Comparison of ENCODE assay signal across 26 cellular contexts in the genomic region with DNA sequence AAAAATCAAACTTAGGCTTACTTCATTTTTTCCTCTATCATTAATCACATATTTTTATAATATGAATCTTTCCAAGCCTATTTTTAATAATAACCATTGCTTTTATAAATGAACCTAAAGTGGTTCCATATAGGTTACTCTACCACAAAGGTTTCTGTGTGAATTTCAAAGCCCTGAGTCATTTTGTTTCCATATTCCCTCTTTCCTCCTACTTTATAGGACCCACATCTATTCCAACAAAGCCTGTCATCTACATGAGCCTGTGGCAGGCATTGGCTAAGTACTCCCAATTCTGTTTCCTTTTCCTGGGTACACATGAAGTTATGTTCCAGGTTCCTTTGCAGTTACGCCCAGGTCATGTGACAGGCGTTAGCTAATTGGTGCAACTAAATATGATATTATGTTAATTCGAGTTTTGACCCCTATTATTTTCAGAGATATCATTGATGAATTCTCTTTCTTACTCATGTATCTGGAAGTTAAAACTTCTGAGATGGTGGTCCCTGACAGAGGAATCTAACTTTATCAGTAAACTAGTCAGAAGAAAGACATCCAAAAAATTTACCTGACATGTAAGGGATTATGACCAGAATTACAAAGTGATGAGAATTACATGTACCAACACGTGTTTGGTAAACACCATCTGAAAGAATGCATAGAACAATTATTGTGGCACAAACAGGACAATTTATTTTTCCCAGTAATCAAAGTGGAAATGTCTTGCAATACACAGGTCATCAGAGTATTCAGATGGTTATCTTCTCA.
"Had no signal": no experiment of that assay in that cellular context is flagged by ENCODE, and none has a peak within 500 bp of the region (broad histone marks: within the 10 kb centered on the region; RNA-seq: fewer than 3 reads in every experiment).

No MANE protein-coding gene starts in this region.

- DNase-seq: effector CD8-positive, alpha-beta T cell; endodermal cell; foreskin melanocyte; glutamatergic neuron; heart right ventricle; hippocampal formation; left cardiac atrium; left lung; mammary epithelial cell; mesendoderm; naive thymus-derived CD8-positive, alpha-beta T cell; nephron progenitor cell; nucleus accumbens; sigmoid colon; stimulated activated CD4-positive, alpha-beta T cell treated with anti-CD3 and anti-CD28 coated beads, Interleukin-2, amount 100 ng/mL, for 24 hours; stimulated activated CD4-positive, alpha-beta T cell treated with anti-CD3 and anti-CD28 coated beads, Interleukin-4, amount 100 ng/mL, for 24 hours; stimulated activated naive CD8-positive, alpha-beta T cell treated with anti-CD3 and anti-CD28 coated beads, Interleukin-15, Interleukin-2, amounts not matched to agents 100 U/mL and 50 U/mL, for 24 hours; substantia nigra; transverse colon had no signal

- H3K9me3 ChIP-seq: esophagus muscularis mucosa, prostate gland, right atrium auricular region, sigmoid colon, thoracic aorta, transverse colon, vagina had no signal

- H3K4me3 ChIP-seq: esophagus muscularis mucosa, heart right ventricle, left lung, prostate gland, right atrium auricular region, sigmoid colon, thoracic aorta, transverse colon, vagina had no signal

- H3K36me3 ChIP-seq: esophagus muscularis mucosa, heart right ventricle, left lung, prostate gland, right atrium auricular region, sigmoid colon, thoracic aorta, transverse colon, vagina had no signal

- ATAC-seq: heart right ventricle; left cardiac atrium; left lung; naive thymus-derived CD8-positive, alpha-beta T cell; stimulated activated memory B cell treated with anti-CD40 and anti-IgM and Interleukin-4, amounts not matched to agents 10 μg/mL and 1 μg/mL and 100 μg/mL, for 72 hours; stimulated activated naive CD8-positive, alpha-beta T cell treated with anti-CD3 and anti-CD28 coated beads, Interleukin-15, Interleukin-2, amounts not matched to agents 100 U/mL and 50 U/mL, for 24 hours had no signal

- FAIRE-seq: islet of Langerhans had no signal

- H3K4me1 ChIP-seq: esophagus muscularis mucosa, heart right ventricle, left lung, prostate gland, right atrium auricular region, sigmoid colon, transverse colon, vagina had no signal

- H3K27ac ChIP-seq: esophagus muscularis mucosa, heart right ventricle, left lung, prostate gland, right atrium auricular region, sigmoid colon, thoracic aorta, transverse colon, vagina had no signal

- H3K27me3 ChIP-seq: esophagus muscularis mucosa, heart right ventricle, left lung, right atrium auricular region, sigmoid colon, transverse colon, vagina had no signal
